In the genomic region with DNA sequence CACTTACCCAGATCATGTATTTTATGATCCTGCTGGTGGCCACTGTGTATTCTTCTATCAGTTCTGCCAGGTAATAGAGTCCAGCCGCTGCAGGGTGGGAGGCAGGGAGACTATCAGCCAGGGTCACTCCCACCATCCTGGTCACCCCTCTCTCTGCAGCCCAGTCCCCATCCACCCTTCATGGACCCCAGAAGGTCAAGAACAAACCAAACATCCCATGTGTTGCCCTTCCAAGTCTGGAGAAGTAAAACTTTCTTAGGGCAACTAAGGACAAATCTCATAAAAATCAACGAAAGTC, we compare ENCODE assay signal across 9 cellular contexts. TPM values are rescaled to one million over a fixed set of nuclear protein-coding genes. Genes with fewer than 3 reads are reported as not detected.
A peak's percentile ranks its signal among the peaks of the same experiment; 100 is the strongest.
DNase-seq lines count a peak whose midpoint lies in the region; ATAC-seq and TF ChIP-seq lines count a peak whose summit lies in the region.
"Had no signal": no experiment of that assay in that cellular context is flagged by ENCODE, and none has a peak within 500 bp of the region (broad histone marks: within the 10 kb centered on the region; RNA-seq: fewer than 3 reads in every experiment).

No MANE protein-coding gene starts in this region.

- H3K27me3 ChIP-seq in heart left ventricle: no peaks in the 10 kb centered on the region
- no peaks in the 10 kb centered on the region for H3K27me3 ChIP-seq in vagina

- peaks cover 18% of the 10 kb centered on the region for H3K4me1 Mint-ChIP-seq in MCF 10A (ENCODE audit: insufficient read depth, unreplicated experiment)

- H3K36me3 ChIP-seq in heart left ventricle (peaks cover 2 to 45% (median 35%) of the 10 kb centered on the region in 9 donors), mesodermal cell (ENCODE audit: control insufficient read depth, insufficient read depth, low read length) (peaks cover 36% of the 10 kb centered on the region), vagina (peaks cover 0 to 16% of the 10 kb centered on the region in 2 donors)

- POLR2A ChIA-PET in MCF 10A (lab: Yijun Ruan, JAX): interaction anchor here (0.7 to 0.8 kb wide), 3 partner anchors 16 to 224 kb away, joined by 4 to 5 read pairs (median 4); a partner anchor contains a TSS

- CTCF ChIA-PET in MCF 10A (lab: Yijun Ruan, JAX): interaction anchor here (0.8 to 1.0 kb wide), 2 partner anchors 9 to 12 kb away, joined by 3 read pairs; no protein-coding TSS in a partner anchor

- peaks cover 5 to 37% (median 21%) of the 10 kb centered on the region in 12 donors for H3K4me1 ChIP-seq in heart left ventricle
- H3K4me1 ChIP-seq in mesodermal cell (ENCODE audit: control insufficient read depth, insufficient read depth, low read length, poor library complexity, severe bottlenecking): no peaks in the 10 kb centered on the region
- peaks cover 26% of the 10 kb centered on the region for H3K4me1 ChIP-seq in vagina

- no peak for TF ChIP-seq CTCF in heart left ventricle (IDR thresholded peaks at IDR 0.05)
- no peak for TF ChIP-seq CTCF in MCF 10A (IDR thresholded peaks at IDR 0.05; ENCODE audit: unreplicated experiment)
- no peak for TF ChIP-seq CTCF in vagina (IDR thresholded peaks at IDR 0.05)
- TF ChIP-seq CTCF in omental fat pad (IDR thresholded peaks at IDR 0.05): no peak

- TF ChIP-seq POLR2A in heart left ventricle (IDR thresholded peaks at IDR 0.05) (no peak), vagina (IDR thresholded peaks at IDR 0.05) (no peak)

- no peaks in the 10 kb centered on the region for H3K9me3 ChIP-seq in heart left ventricle
- no peaks in the 10 kb centered on the region for H3K9me3 ChIP-seq in mesodermal cell (ENCODE audit: control insufficient read depth, low read length)
- no peaks in the 10 kb centered on the region for H3K9me3 ChIP-seq in vagina

- H3K36me3 Mint-ChIP-seq in MCF 10A (ENCODE audit: insufficient read depth, unreplicated experiment): peaks cover 30% of the 10 kb centered on the region

- H3K27ac ChIP-seq in heart left ventricle (peak overlapping the region in 2 of 12 donors; percentile 88), mesodermal cell (ENCODE audit: low read depth, low read length, severe bottlenecking) (no peak overlapping the region), vagina (peak overlapping the region; percentile 88)

- DNase-seq in heart left ventricle (peak in 1 of 5 donors; percentile 18), Right ventricle myocardium superior (no peak), MCF 10A (ENCODE audit: unreplicated experiment) (no peak), vagina (ENCODE audit: extremely low spot score in 2 of 2) (peak in 1 of 2 donors; percentile 60), omental fat pad (ENCODE audit: low spot score) (no peak)
- DNase-seq: GDM1 had no signal

- intact Hi-C loops in heart left ventricle (cut with DNase I): no loop called here
- intact Hi-C loops in Right ventricle myocardium superior (cut with DNase I): no loop called here
- intact Hi-C loops in MCF 10A (cut with micrococcal nuclease): no loop called here
- intact Hi-C loops in vagina (cut with DNase I): no loop called here

- peak overlapping the region; percentile 91 for H3K27ac Mint-ChIP-seq in MCF 10A (ENCODE audit: low read depth, unreplicated experiment)

- peak overlapping the region in 11 of 12 donors; percentile 79 to 100 (median 98) for H3K4me3 ChIP-seq in heart left ventricle
- H3K4me3 ChIP-seq in mesodermal cell (ENCODE audit: extremely low read depth, insufficient read depth, low read length, poor library complexity, severe bottlenecking): peak overlapping the region; percentile 92
- H3K4me3 ChIP-seq in vagina: peak overlapping the region; percentile 99

- WGBS in heart left ventricle, 4 donors: 51 to 61% (median 55%) methylated on average over 2 of the region's 2 CpGs
- WGBS in mesodermal cell (ENCODE audit: insufficient coverage in 2 of 2), 2 experiments: 71 to 75% methylated on average over 2 of the region's 2 CpGs

- no TSS peak for BruUV-seq in MCF 10A (replicated peaks; lab: Mats Ljungman, UMichigan)

- H3K27me3 Mint-ChIP-seq in MCF 10A (ENCODE audit: insufficient read depth, unreplicated experiment): no peaks in the 10 kb centered on the region

- H3K4me3 Mint-ChIP-seq in MCF 10A (ENCODE audit: unreplicated experiment): peak overlapping the region; percentile 98

- ATAC-seq in heart left ventricle (no peak), Right ventricle myocardium superior (ENCODE audit: poor library complexity) (no peak), HG02798 (IDR thresholded peaks at IDR 0.05; ENCODE audit: poor library complexity, unreplicated experiment) (no peak), HG03442 (IDR thresholded peaks at IDR 0.05; ENCODE audit: unreplicated experiment) (no peak), omental fat pad (ENCODE audit: low FRiP score) (no peak)

- H3K9me3 Mint-ChIP-seq in MCF 10A (ENCODE audit: unreplicated experiment): no peaks in the 10 kb centered on the region

RNA-seq across cellular contexts. Expression of a gene that starts 1.0 kb away (rescaled TPM):
- total RNA-seq in heart left ventricle (10 to 100 TPM; 32.1 to 54.4 (median 50.4) TPM), Right ventricle myocardium superior (56.3 TPM), MCF 10A (2022) (52.3 and 63.2 TPM in 2 replicates), vagina (29.0 TPM), omental fat pad (10 to 100 TPM; 33.6 to 63.0 (median 41.1) TPM)
- polyA plus RNA-seq in heart left ventricle: 10 to 100 TPM; 29.2 to 69.3 TPM
- polyA plus RNA-seq in mesodermal cell (2013, experiment 1 of 2): 28.1 TPM
- polyA plus RNA-seq in mesodermal cell (2013, experiment 2 of 2): 27.2 TPM

RNA-seq across cellular contexts. Expression of a gene that starts 15.2 kb away (rescaled TPM):
- 1 to 10 TPM in 2 of 9 donors, under 1 TPM in 5, not detected in 2; 0.28 to 1.8 (median 0.40) TPM for total RNA-seq in heart left ventricle
- polyA plus RNA-seq in heart left ventricle: under 1 TPM; 0.44 to 0.65 TPM
- total RNA-seq in Right ventricle myocardium superior: 0.30 TPM
- total RNA-seq in MCF 10A (2022): not detected in 2 replicates
- polyA plus RNA-seq in mesodermal cell (2013, experiment 1 of 2): 1.8 TPM
- polyA plus RNA-seq in mesodermal cell (2013, experiment 2 of 2): 1.4 TPM
- 4.9 TPM for total RNA-seq in vagina
- 10 to 100 TPM in 2 of 4 donors, 1 to 10 TPM in 2; 6.2 to 16.8 (median 10.0) TPM for total RNA-seq in omental fat pad

RNA-seq across cellular contexts. Expression of a gene that starts 57.9 kb away (rescaled TPM):
- total RNA-seq in heart left ventricle (under 1 TPM in 5 of 9 donors, not detected in 4; 0.16 to 0.60 (median 0.48) TPM), Right ventricle myocardium superior (0.43 TPM), MCF 10A (2022) (not detected in 2 replicates), vagina (not detected), omental fat pad (1 to 10 TPM in 2 of 4 donors, not detected in 2; 3.6 to 7.1 TPM)
- polyA plus RNA-seq in heart left ventricle: 1 to 10 TPM in 1 of 2 donors, under 1 TPM in 1; 0.19 to 1.8 TPM
- not detected for polyA plus RNA-seq in mesodermal cell (2013, experiment 1 of 2)
- not detected for polyA plus RNA-seq in mesodermal cell (2013, experiment 2 of 2)
